In genomic region chr12:52436000-52436827, GRCh38 we compare ENCODE assay signal across 16 cellular contexts. TPM values are rescaled to one million over a fixed set of nuclear protein-coding genes. Genes with fewer than 3 reads are reported as not detected.
DNase-seq lines count a peak whose midpoint lies in the region; ATAC-seq and TF ChIP-seq lines count a peak whose summit lies in the region.
"Had no signal": no experiment of that assay in that cellular context is flagged by ENCODE, and none has a peak within 500 bp of the region (broad histone marks: within the 10 kb centered on the region; RNA-seq: fewer than 3 reads in every experiment).

No MANE protein-coding gene starts in this region.

- peaks cover 14% of the 10 kb centered on the region for H3K27me3 Mint-ChIP-seq in activated naive CD4-positive, alpha-beta T cell treated with anti-CD3 and anti-CD28 coated beads, Interleukin-2, amount 50 U/mL, for 24 hours

- no peak overlapping the region for H3K9ac ChIP-seq in smooth muscle cell (ENCODE audit: low read depth)

- no peaks in the 10 kb centered on the region for H3K4me1 Mint-ChIP-seq in activated naive CD4-positive, alpha-beta T cell treated with anti-CD3 and anti-CD28 coated beads, Interleukin-2, amount 50 U/mL, for 24 hours

- H3K9me3 Mint-ChIP-seq in activated naive CD4-positive, alpha-beta T cell treated with anti-CD3 and anti-CD28 coated beads, Interleukin-2, amount 50 U/mL, for 24 hours = no peaks in the 10 kb centered on the region

- no peaks in the 10 kb centered on the region for H3K79me2 ChIP-seq in smooth muscle cell (ENCODE audit: low read depth)

- H3K36me3 ChIP-seq in smooth muscle cell (ENCODE audit: low read depth) = no peaks in the 10 kb centered on the region

- ATAC-seq in left cardiac atrium = peak in 1 of 2 donors; percentile 75
- ATAC-seq: K562 had no signal

- H3K9me3 ChIP-seq in smooth muscle cell (replicated peaks; ENCODE audit: low read depth) = no peaks in the 10 kb centered on the region

- H3K4me3 ChIP-seq in smooth muscle cell = no peak overlapping the region
- H3K4me3 ChIP-seq: K562, SK-N-MC had no signal

- peaks cover 11% of the 10 kb centered on the region for H3F3A ChIP-seq in smooth muscle cell (ENCODE audit: low read depth)

- H3K27ac Mint-ChIP-seq in activated naive CD4-positive, alpha-beta T cell treated with anti-CD3 and anti-CD28 coated beads, Interleukin-2, amount 50 U/mL, for 24 hours = peak overlapping the region; percentile 17

- no peak overlapping the region for H3K4me3 Mint-ChIP-seq in activated naive CD4-positive, alpha-beta T cell treated with anti-CD3 and anti-CD28 coated beads, Interleukin-2, amount 50 U/mL, for 24 hours

- intact Hi-C loops in left cardiac atrium (cut with DNase I) = no loop called here

- no peaks in the 10 kb centered on the region for H4K20me1 ChIP-seq in smooth muscle cell (ENCODE audit: low read depth)

- H3K36me3 Mint-ChIP-seq in activated naive CD4-positive, alpha-beta T cell treated with anti-CD3 and anti-CD28 coated beads, Interleukin-2, amount 50 U/mL, for 24 hours = no peaks in the 10 kb centered on the region

- H3K27ac ChIP-seq in smooth muscle cell (ENCODE audit: low read depth) = peak overlapping the region; percentile 1
- H3K27ac ChIP-seq: SK-N-MC had no signal

- no peak for TF ChIP-seq CTCF in smooth muscle cell (IDR thresholded peaks at IDR 0.05; ENCODE audit: borderline replicate concordance, insufficient read depth, poor library complexity, severe bottlenecking)

- 55% methylated on average over 9 of the region's 9 CpGs for WGBS in smooth muscle cell (ENCODE audit: low lambda C conversion rate)

- DNase-seq in activated naive CD4-positive, alpha-beta T cell treated with Interleukin-2 at 50 U/mL for 16 hours = no peak
- peak; percentile 90 for DNase-seq in astrocyte of the hippocampus (ENCODE audit: low read depth, low spot score)
- peak; percentile 68 for DNase-seq in left cardiac atrium
- DNase-seq in smooth muscle cell (lab: John Stamatoyannopoulos, UW; ENCODE audit: unreplicated experiment) = no peak
- no peak for DNase-seq in RPMI8226
- DNase-seq in NCI-H1092 treated with DMSO at 0.1 percent for 48 hours (lab: John Stamatoyannopoulos, UW) = no peak
- DNase-seq in MV-4-11 (lab: John Stamatoyannopoulos, UW) = no peak
- DNase-seq: activated effector memory CD4-positive, alpha-beta T cell treated with anti-CD3 and anti-CD28 coated beads, Interleukin-2, amount 50 U/mL, for 16 hours; COR-L47; hypothalamus; NCI-H1436 treated with DMSO at 0.1 percent for 48 hours; stimulated activated CD4-positive, alpha-beta T cell treated with anti-CD3 and anti-CD28 coated beads, Interleukin-12 subunit alpha, Interleukin-12 subunit beta, amount 100 ng/mL, for 4 hours had no signal

- H3K4me2 ChIP-seq in smooth muscle cell = no peak overlapping the region

- peaks cover 19% of the 10 kb centered on the region for H3K27me3 ChIP-seq in smooth muscle cell (ENCODE audit: low read depth)

- no peak overlapping the region for H2AFZ ChIP-seq in smooth muscle cell (ENCODE audit: low read depth)

- H3K4me1 ChIP-seq in smooth muscle cell (ENCODE audit: low read depth) = peaks cover 6% of the 10 kb centered on the region

RNA-seq across cellular contexts. Expression of gene KRT75, which starts 2.0 kb away (rescaled TPM):
- total RNA-seq in left cardiac atrium (not detected), smooth muscle cell (0.94 and 1.9 TPM in 2 replicates)
- polyA plus RNA-seq in smooth muscle cell = 0.37 TPM in 1 of 2 replicates, not detected in the other
- total RNA-seq: endothelial cell of umbilical vein, K562 had no signal
- polyA plus RNA-seq: endothelial cell of umbilical vein, K562 had no signal

RNA-seq across cellular contexts. Expression of gene KRT6B, which starts 15.7 kb away (rescaled TPM):
- total RNA-seq in left cardiac atrium (not detected), smooth muscle cell (279 and 336 TPM in 2 replicates)
- polyA plus RNA-seq in smooth muscle cell = 248 and 250 TPM in 2 replicates
- total RNA-seq: endothelial cell of umbilical vein, K562 had no signal
- polyA plus RNA-seq: K562 had no signal

RNA-seq across cellular contexts. Expression of gene KRT82, which starts 30.1 kb away (rescaled TPM):
- total RNA-seq in left cardiac atrium = not detected
- total RNA-seq in smooth muscle cell = not detected in 2 replicates
- 0.23 TPM in 1 of 2 replicates, not detected in the other for polyA plus RNA-seq in smooth muscle cell
- total RNA-seq: endothelial cell of umbilical vein, K562 had no signal
- polyA plus RNA-seq: endothelial cell of umbilical vein, K562 had no signal

RNA-seq across cellular contexts. Expression of gene KRT6C, which starts 37.4 kb away (rescaled TPM):
- total RNA-seq in left cardiac atrium (not detected), smooth muscle cell (30.2 and 32.6 TPM in 2 replicates)
- 22.0 and 26.5 TPM in 2 replicates for polyA plus RNA-seq in smooth muscle cell
- total RNA-seq: endothelial cell of umbilical vein, K562 had no signal
- polyA plus RNA-seq: endothelial cell of umbilical vein, K562 had no signal

RNA-seq across cellular contexts. Expression of gene KRT84, which starts 50.8 kb away (rescaled TPM):
- total RNA-seq in left cardiac atrium = not detected
- 5.6 and 8.0 TPM in 2 replicates for total RNA-seq in smooth muscle cell
- polyA plus RNA-seq in smooth muscle cell = 0.09 and 2.1 TPM in 2 replicates
- total RNA-seq: endothelial cell of umbilical vein, K562 had no signal
- polyA plus RNA-seq: endothelial cell of umbilical vein, K562 had no signal

Comparison
In these comparisons a context has a peak if more than half of its experiments do, and no peak if none do; other contexts are left out.
1. DNase-seq: peak in astrocyte of the hippocampus (single experiment) and left cardiac atrium (single experiment); none in activated naive CD4-positive, alpha-beta T cell treated with Interleukin-2 at 50 U/mL for 16 hours (single experiment), smooth muscle cell (single experiment), RPMI8226 (single experiment), NCI-H1092 treated with DMSO at 0.1 percent for 48 hours (single experiment) and MV-4-11 (single experiment).
2. RNA of gene KRT6B, which starts 15.7 kb away (total RNA-seq): 279 to 336 TPM in smooth muscle cell; not detected in left cardiac atrium; every median in the first group is over 100 times any median in the second.